In the genomic region with DNA sequence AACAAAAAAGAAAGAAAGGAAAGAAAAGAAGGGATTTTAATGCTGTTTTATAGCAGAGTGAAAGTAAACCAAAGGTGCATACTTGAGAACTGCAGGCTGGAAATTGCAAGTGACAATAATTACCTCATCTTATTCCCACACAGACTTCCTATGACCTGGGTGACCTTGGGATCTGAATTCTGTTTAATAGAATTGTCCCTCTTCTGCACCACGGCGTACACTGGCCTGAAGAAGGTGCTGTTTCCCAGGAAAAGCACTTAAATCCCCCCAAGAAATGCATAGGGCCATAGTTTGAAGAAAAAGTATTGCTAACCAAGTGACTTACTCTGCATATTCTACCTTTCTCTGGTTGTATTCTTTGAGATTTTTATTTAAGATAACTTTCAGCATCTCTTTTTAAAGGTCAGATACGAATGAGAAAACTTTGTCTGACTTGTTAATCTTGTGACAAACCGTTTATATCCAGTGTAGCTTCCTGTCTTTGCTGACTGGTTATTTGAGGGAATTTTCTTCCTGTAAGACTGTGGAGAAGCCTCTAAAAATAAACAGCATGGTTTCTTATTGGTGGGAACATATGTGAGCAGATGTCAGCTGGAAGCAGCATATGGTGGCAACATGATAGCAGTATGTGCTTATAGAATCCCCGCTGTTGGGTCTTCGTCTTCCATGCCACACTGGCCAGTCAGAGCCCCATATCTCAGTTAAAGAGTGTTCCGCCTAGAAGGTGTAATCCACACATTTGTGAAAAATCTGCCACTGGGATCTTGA, we compare ENCODE assay signal across 8 cellular contexts. TPM values are rescaled to one million over a fixed set of nuclear protein-coding genes. Genes with fewer than 3 reads are reported as not detected.
DNase-seq lines count a peak whose midpoint lies in the region; ATAC-seq and TF ChIP-seq lines count a peak whose summit lies in the region.

No MANE protein-coding gene starts in this region.

- CTCF ChIA-PET in Caco-2 (lab: Charles Lee), result no interaction called here
- CTCF ChIA-PET in IMR-90 (lab: Yijun Ruan, JAX), result no interaction called here

- no peaks in the 10 kb centered on the region for H3K27me3 Mint-ChIP-seq in Caco-2 (ENCODE audit: insufficient read depth, unreplicated experiment)
- no peaks in the 10 kb centered on the region for H3K27me3 Mint-ChIP-seq in activated T-helper 17 cell treated with anti-CD3 and anti-CD28 coated beads, Interleukin-2, amount 50 U/mL, for 72 hours

- no peak overlapping the region for H2BK5ac ChIP-seq in IMR-90 (ENCODE audit: low read depth, low read length, poor library complexity, severe bottlenecking)

- H3K4me3 Mint-ChIP-seq in Caco-2 (ENCODE audit: unreplicated experiment), result no peak overlapping the region
- no peak overlapping the region for H3K4me3 Mint-ChIP-seq in activated T-helper 17 cell treated with anti-CD3 and anti-CD28 coated beads, Interleukin-2, amount 50 U/mL, for 72 hours

- no peak overlapping the region for H3K4me3 ChIP-seq in Caco-2 (ENCODE audit: low read depth, low read length)
- no peak overlapping the region for H3K4me3 ChIP-seq in IMR-90 (ENCODE audit: insufficient read depth, low read depth, low read length)
- no peak overlapping the region for H3K4me3 ChIP-seq in uterus

- no peaks in the 10 kb centered on the region for H3K9me3 ChIP-seq in Caco-2
- no peaks in the 10 kb centered on the region for H3K9me3 ChIP-seq in IMR-90 (ENCODE audit: control insufficient read depth, insufficient read depth, low read length)
- no peaks in the 10 kb centered on the region for H3K9me3 ChIP-seq in uterus

- H3K27ac ChIP-seq in IMR-90 (ENCODE audit: insufficient read depth, low read length), result no peak overlapping the region
- H3K27ac ChIP-seq in uterus, result no peak overlapping the region

- H4K5ac ChIP-seq in IMR-90 (ENCODE audit: low read depth, low read length), result 0 out of 2 replicates have a peak overlapping the region, but pooled peaks have one; percentile 12

- 0 out of 2 replicates have a peak, but pooled peaks cover 6% of the 10 kb centered on the region for H3K9me1 ChIP-seq in IMR-90 (ENCODE audit: insufficient read depth, low read length)

- ATAC-seq in IMR-90 (ENCODE audit: low read depth), result peak; percentile 59; the same call in 1 of the 2 replicates
- peak; percentile 34 for ATAC-seq in left lobe of liver
- no peak for ATAC-seq in HG03025 (IDR thresholded peaks at IDR 0.05; ENCODE audit: low FRiP score, unreplicated experiment)
- no peak for ATAC-seq in activated T-helper 17 cell treated with anti-CD3 and anti-CD28 coated beads, Interleukin-2, amount 50 U/mL, for 72 hours (replicated peaks)

- H3K14ac ChIP-seq in IMR-90 (replicated peaks; ENCODE audit: low read depth, low read length), result no peak overlapping the region

- dilution Hi-C loops in IMR-90 (cut with HindIII; ENCODE audit: low sequenced_read_pairs, unreplicated experiment), result no loop called here

- POLR2A ChIA-PET in Caco-2 (lab: Charles Lee), result no interaction called here
- POLR2A ChIA-PET in IMR-90 (lab: Charles Lee; ENCODE audit: unreplicated experiment), result no interaction called here

- H3K36me3 ChIP-seq in Caco-2 (ENCODE audit: control insufficient read depth, insufficient read depth, low read length) (no peaks in the 10 kb centered on the region), IMR-90 (ENCODE audit: control insufficient read depth, insufficient read depth, low read length) (no peaks in the 10 kb centered on the region; the same call in 1 of the 2 replicates), uterus (no peaks in the 10 kb centered on the region)

- H3K4me1 ChIP-seq in Caco-2 (peaks cover 38% of the 10 kb centered on the region), IMR-90 (ENCODE audit: control insufficient read depth, insufficient read depth, low read length) (peaks cover 23% of the 10 kb centered on the region), uterus (no peaks in the 10 kb centered on the region)

- H2BK120ac ChIP-seq in IMR-90 (ENCODE audit: low read depth, low read length), result no peak overlapping the region

- 0 out of 2 replicates have a peak, but pooled peaks have one; percentile 48 for TF ChIP-seq POLR2A in IMR-90 (IDR thresholded peaks at IDR 0.05; ENCODE audit: low read depth, low read length)
- no peak for TF ChIP-seq POLR2A in uterus (IDR thresholded peaks at IDR 0.05)
- no peak for TF ChIP-seq POLR2A in erythroblast (IDR thresholded peaks at IDR 0.05; ENCODE audit: low read length)

- in situ Hi-C loops in IMR-90 (cut with MboI; ENCODE audit: low sequenced_read_pairs), result no loop called here

- TF ChIP-seq CTCF in Caco-2 (IDR thresholded peaks at IDR 0.05; ENCODE audit: insufficient read depth in 1 of 2, low read depth in 1 of 2, low read length in 1 of 2, severe bottlenecking in 1 of 2, unreplicated experiment in 1 of 2), result peak; percentile 58 to 68
- TF ChIP-seq CTCF in IMR-90 (conservative IDR thresholded peaks at IDR 0.05; ENCODE audit: low read depth, low read length), result peak; percentile 83
- peak in 1 of 4 experiments; percentile 19 for TF ChIP-seq CTCF in uterus (IDR thresholded peaks at IDR 0.05)

- peak; percentile 93 for TF ChIP-seq RAD21 in IMR-90 (IDR thresholded peaks at IDR 0.05; ENCODE audit: low read length)

- no peak overlapping the region for H3K56ac ChIP-seq in IMR-90 (ENCODE audit: extremely low read depth, insufficient read depth, low read length)

- peak in 1 of 2 experiments; percentile 48 for DNase-seq in Caco-2
- peak; percentile 80 for DNase-seq in IMR-90
- peak; percentile 42 for DNase-seq in SW480 (ENCODE audit: low spot score)
- DNase-seq in left lobe of liver (ENCODE audit: low spot score), result no peak
- DNase-seq in uterus, result no peak
- DNase-seq in erythroblast (lab: John Stamatoyannopoulos, UW), result no peak

- no TSS peak for BruUV-seq in Caco-2 (replicated peaks; lab: Mats Ljungman, UMichigan)
- no TSS peak for BruUV-seq in IMR-90 (replicated peaks; lab: Mats Ljungman, UMichigan)

- no peak overlapping the region; the same call in 1 of the 2 replicates for H3K4me2 ChIP-seq in IMR-90 (ENCODE audit: low read depth, low read length)

- H2BK15ac ChIP-seq in IMR-90 (ENCODE audit: low read depth, low read length), result peak overlapping the region; percentile 2; the same call in 1 of the 3 replicates

- no peaks in the 10 kb centered on the region for H3K4me1 Mint-ChIP-seq in Caco-2 (ENCODE audit: low read depth, unreplicated experiment)
- no peaks in the 10 kb centered on the region for H3K4me1 Mint-ChIP-seq in activated T-helper 17 cell treated with anti-CD3 and anti-CD28 coated beads, Interleukin-2, amount 50 U/mL, for 72 hours

- H3K36me3 Mint-ChIP-seq in Caco-2 (ENCODE audit: insufficient read depth, unreplicated experiment), result peaks cover 12% of the 10 kb centered on the region
- no peaks in the 10 kb centered on the region for H3K36me3 Mint-ChIP-seq in activated T-helper 17 cell treated with anti-CD3 and anti-CD28 coated beads, Interleukin-2, amount 50 U/mL, for 72 hours (ENCODE audit: low read depth)

- H3K23ac ChIP-seq in IMR-90 (ENCODE audit: low read depth, low read length), result 0 out of 2 replicates have a peak overlapping the region, but pooled peaks have one; percentile 31

- no peak overlapping the region for H3K9ac ChIP-seq in IMR-90 (ENCODE audit: low read depth, low read length)

- H3K27me3 ChIP-seq in Caco-2 (replicated peaks; ENCODE audit: control insufficient read depth, insufficient read depth, low read length) (no peaks in the 10 kb centered on the region), IMR-90 (ENCODE audit: control insufficient read depth, insufficient read depth, low read length) (no peaks in the 10 kb centered on the region), uterus (no peaks in the 10 kb centered on the region)

- no CpG with 5 or more reads among the region's 7 CpGs for whole genome bisulfite sequencing in IMR-90 (ENCODE audit: extremely low coverage in 2 of 2, insufficient read length in 1 of 2), 2 experiments

- intact Hi-C loops in Caco-2 (cut with micrococcal nuclease; ENCODE audit: unreplicated experiment) (loop anchor here (1.0 to 10.0 kb wide), 4 partner anchors 160 to 953 kb away; no protein-coding TSS in a partner anchor), IMR-90 (cut with micrococcal nuclease) (loop anchor here (1.0 kb wide), 1 partner anchor 706 kb away; no protein-coding TSS in a partner anchor), uterus (cut with DNase I; ENCODE audit: low total_unique reads) (no loop called here)

- no peak overlapping the region for H2AK9ac ChIP-seq in IMR-90 (replicated peaks; ENCODE audit: low read depth, low read length, poor library complexity)

- H4K91ac ChIP-seq in IMR-90 (ENCODE audit: insufficient read depth, low read depth, low read length), result peak overlapping the region; percentile 5; the same call in 1 of the 2 replicates

- no peak overlapping the region for H2AK5ac ChIP-seq in IMR-90 (ENCODE audit: low read depth, low read length)

- no peaks in the 10 kb centered on the region for H3K9me3 Mint-ChIP-seq in Caco-2 (ENCODE audit: unreplicated experiment)
- H3K9me3 Mint-ChIP-seq in activated T-helper 17 cell treated with anti-CD3 and anti-CD28 coated beads, Interleukin-2, amount 50 U/mL, for 72 hours, result no peaks in the 10 kb centered on the region

- H2AFZ ChIP-seq in IMR-90 (replicated peaks; ENCODE audit: low read length, poor library complexity), result no peak overlapping the region

- peaks cover 6% of the 10 kb centered on the region in 2 experiments; a peak in 1 of 4 replicates for H3K79me1 ChIP-seq in IMR-90 (ENCODE audit: low read depth in 1 of 2, low read length in 2 of 2)

- H4K20me1 ChIP-seq in IMR-90 (ENCODE audit: insufficient read depth, low read length), result no peaks in the 10 kb centered on the region

- no peak overlapping the region for H3K27ac Mint-ChIP-seq in Caco-2 (ENCODE audit: unreplicated experiment)
- H3K27ac Mint-ChIP-seq in activated T-helper 17 cell treated with anti-CD3 and anti-CD28 coated beads, Interleukin-2, amount 50 U/mL, for 72 hours, result no peak overlapping the region

- 0 out of 2 replicates have a peak overlapping the region, but pooled peaks have one; percentile 3 for H3K18ac ChIP-seq in IMR-90 (ENCODE audit: low read depth, low read length)

- no peak overlapping the region for H4K8ac ChIP-seq in IMR-90 (ENCODE audit: low read depth in 2 of 2, low read length in 2 of 2)

- H3K4ac ChIP-seq in IMR-90 (ENCODE audit: low read depth, low read length), result peak overlapping the region; percentile 2; the same call in 1 of the 2 replicates

- no peak overlapping the region for H2BK20ac ChIP-seq in IMR-90 (ENCODE audit: low read depth, low read length)

TF ChIP-seq in IMR-90, 13 proteins besides CTCF, POLR2A, EP300 and RAD21:
- TF ChIP-seq MAZ (IDR thresholded peaks at IDR 0.05; ENCODE audit: borderline replicate concordance, low read depth, low read length) (no peak), SMC3 (IDR thresholded peaks at IDR 0.05; ENCODE audit: low read depth, low read length) (peak; percentile 84)

RNA-seq across cellular contexts. Expression of a gene that starts 16.3 kb away (rescaled TPM):
- total RNA-seq in Caco-2 (2022) (12.7 and 14.2 TPM in 2 replicates), IMR-90 (2012; rRNA removed) (3.8 and 5.3 TPM in 2 replicates), left lobe of liver (0.20 TPM), uterus (10 to 100 TPM in 3 of 4 donors, 1 to 10 TPM in 1; 4.9 to 43.2 (median 12.0) TPM)
- polyA plus RNA-seq in IMR-90 (2012; rRNA removed), result 2.3 and 3.7 TPM in 2 replicates
- polyA plus RNA-seq in IMR-90 (2012; cell fraction: cytosol; rRNA removed), result 0.87 and 1.2 TPM in 2 replicates
- 0.58 and 2.9 TPM in 2 replicates for polyA plus RNA-seq in IMR-90 (2012; cell fraction: nucleus; rRNA removed; ENCODE audit: low replicate concordance)
- not detected for total RNA-seq in activated T-helper 17 cell treated with anti-CD3 and anti-CD28 coated beads, Interleukin-2, amount 50 U/mL, for 72 hours

Comparison
In these comparisons a context has a peak if more than half of its experiments do, and no peak if none do; other contexts are left out.
1. DNase-seq: peak in IMR-90 (single experiment) and SW480 (single experiment); none in left lobe of liver (single experiment), uterus (0 of 2) and erythroblast (0 of 2).
2. ATAC-seq: peak in IMR-90 (single experiment) and left lobe of liver (single experiment); none in HG03025 (single experiment) and activated T-helper 17 cell treated with anti-CD3 and anti-CD28 coated beads, Interleukin-2, amount 50 U/mL, for 72 hours (single experiment).